In genomic region chr1:162889989-162890388, GRCh38 we compare ENCODE assay signal across 2 cellular contexts.
TF ChIP-seq lines count a peak whose summit lies in the region.

No MANE protein-coding gene starts in this region.

TF ChIP-seq in liver, 16 proteins besides CTCF, POLR2A, EP300 and RAD21:
- no peak for TF ChIP-seq HNF4G (IDR thresholded peaks at IDR 0.05)
- TF ChIP-seq RXRA (IDR thresholded peaks at IDR 0.05): no peak
- no peak for TF ChIP-seq HNF4A (conservative IDR thresholded peaks at IDR 0.05)
- TF ChIP-seq NR2F2 (IDR thresholded peaks at IDR 0.05): peak; percentile 23
TF ChIP-seq in liver: peak in this region for 1.

TF ChIP-seq in HepG2, 621 proteins besides CTCF, POLR2A, EP300 and RAD21:
- TF ChIP-seq PPARG (CRISPR knock-in tag; conservative IDR thresholded peaks at IDR 0.05) (no peak), POLR2G (IDR thresholded peaks at IDR 0.05; ENCODE audit: low read depth, low read length) (no peak), SPEN (CRISPR knock-in tag; IDR thresholded peaks at IDR 0.05; ENCODE audit: low read depth) (no peak), ZNF782 (CRISPR knock-in tag; IDR thresholded peaks at IDR 0.05; ENCODE audit: borderline replicate concordance) (no peak), ZBED4 (CRISPR knock-in tag; IDR thresholded peaks at IDR 0.05; ENCODE audit: borderline replicate concordance) (no peak), ZNF616 (CRISPR knock-in tag; IDR thresholded peaks at IDR 0.05; ENCODE audit: low read depth) (no peak), THYN1 (CRISPR knock-in tag; IDR thresholded peaks at IDR 0.05; ENCODE audit: borderline replicate concordance, low read depth) (no peak), GLI4 (CRISPR knock-in tag; IDR thresholded peaks at IDR 0.05; ENCODE audit: borderline replicate concordance) (no peak)
